12 cellular contexts compared by ENCODE assay signal in the genomic region with DNA sequence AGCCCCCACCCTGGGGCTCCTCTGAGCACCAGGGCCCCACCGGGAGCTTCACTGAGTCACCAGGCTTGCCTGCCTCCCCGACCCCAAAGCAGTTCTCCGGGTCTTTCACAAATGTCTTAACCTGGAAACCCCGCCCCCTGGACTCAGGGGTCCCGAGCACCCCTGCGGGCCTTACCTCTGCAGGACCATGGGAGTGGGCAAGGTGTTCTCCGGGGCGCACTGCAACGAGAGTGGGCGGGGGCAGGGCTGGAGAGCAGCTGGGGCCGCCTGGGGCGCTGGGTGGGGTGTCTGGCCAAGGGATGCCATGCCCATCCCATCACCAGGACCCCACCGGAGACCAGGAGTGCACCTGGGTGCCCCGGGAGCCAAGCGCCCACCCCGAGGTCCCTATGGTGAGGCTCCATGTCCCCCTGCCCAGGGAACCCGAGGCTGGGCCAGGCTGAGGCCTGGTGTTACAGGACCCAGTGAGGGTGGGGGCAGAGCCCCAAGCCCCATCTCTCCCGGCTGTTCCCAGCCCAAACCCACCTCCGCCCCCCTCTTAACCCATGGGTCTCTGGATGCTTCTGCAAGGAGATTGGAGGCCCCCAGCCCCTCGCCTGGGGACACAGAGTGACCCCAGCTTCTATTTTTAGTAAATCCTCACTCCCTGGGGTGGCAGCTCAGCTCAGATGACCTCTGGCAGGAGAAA. TPM values are rescaled to one million over a fixed set of nuclear protein-coding genes. Genes with fewer than 3 reads are reported as not detected.
DNase-seq lines count a peak whose midpoint lies in the region; ATAC-seq, FAIRE-seq and TF ChIP-seq lines count a peak whose summit lies in the region.
"Had no signal": no experiment of that assay in that cellular context is flagged by ENCODE, and none has a peak within 500 bp of the region (broad histone marks: within the 10 kb centered on the region; RNA-seq: fewer than 3 reads in every experiment).

No MANE protein-coding gene starts in this region.

- BruUV-seq in MCF 10A (replicated peaks; lab: Mats Ljungman, UMichigan) = no TSS peak
- no TSS peak for BruUV-seq in mammary epithelial cell (replicated peaks; lab: Mats Ljungman, UMichigan)
- no TSS peak for BruUV-seq in K562 (replicated peaks; lab: Mats Ljungman, UMichigan)

- POLR2A ChIA-PET in MCF 10A (lab: Yijun Ruan, JAX) = interaction anchor here (0.5 to 4.4 kb wide), 4 partner anchors 7 to 73 kb away, joined by 3 to 87 read pairs (median 4); no protein-coding TSS in a partner anchor
- POLR2A ChIA-PET in K562 (lab: Yijun Ruan, JAX) = interaction anchor here (0.6 to 2.7 kb wide), 4 partner anchors 9 to 20 kb away, joined by 3 to 18 read pairs (median 7); no protein-coding TSS in a partner anchor

- no peak for DNase-seq in MCF 10A (ENCODE audit: unreplicated experiment)
- no peak for DNase-seq in mammary epithelial cell
- DNase-seq in K562 (ENCODE audit: extremely low read depth in 1 of 4, low spot score in 3 of 4) = peak in 1 of 4 experiments; percentile 36
- no peak for DNase-seq in mesothelial cell of epicardium (ENCODE audit: low spot score in 2 of 2, unreplicated experiment in 2 of 2)
- DNase-seq in type B pancreatic cell (ENCODE audit: extremely low spot score, unreplicated experiment) = peak; percentile 69
- no peak for DNase-seq in DMS153 (lab: John Stamatoyannopoulos, UW)
- DNase-seq in EL = no peak
- DNase-seq: MV-4-11, NCI-H510A treated with DMSO at 0.1 percent for 48 hours had no signal

- no peak for TF ChIP-seq RAD21 in K562 (CRISPR knock-in tag; conservative IDR thresholded peaks at IDR 0.05 in 1 of 2, IDR thresholded peaks at IDR 0.05 in 1 of 2)

- H3K4me3 Mint-ChIP-seq in MCF 10A (ENCODE audit: unreplicated experiment) = no peak overlapping the region
- no peak overlapping the region for H3K4me3 Mint-ChIP-seq in mesothelial cell of epicardium
- H3K4me3 Mint-ChIP-seq in type B pancreatic cell = no peak overlapping the region

- H3K27ac Mint-ChIP-seq in MCF 10A (ENCODE audit: low read depth, unreplicated experiment) (peak overlapping the region; percentile 29), mesothelial cell of epicardium (peak overlapping the region; percentile 34), type B pancreatic cell (no peak overlapping the region)

- H3K9me3 Mint-ChIP-seq in MCF 10A (ENCODE audit: unreplicated experiment) (no peaks in the 10 kb centered on the region), mesothelial cell of epicardium (no peaks in the 10 kb centered on the region), type B pancreatic cell (no peaks in the 10 kb centered on the region)

- peaks cover 27% of the 10 kb centered on the region for H3K4me1 ChIP-seq in mammary epithelial cell (ENCODE audit: insufficient read depth, low read length)
- peaks cover 21 to 75% of the 10 kb centered on the region in 2 experiments for H3K4me1 ChIP-seq in K562 (replicated peaks in 1 of 2; ENCODE audit: control insufficient read depth in 2 of 2, insufficient read depth in 2 of 2, low read length in 2 of 2)

- H3K4me2 ChIP-seq in mammary epithelial cell (ENCODE audit: insufficient read depth, low read depth, low read length) (no peak overlapping the region), K562 (ENCODE audit: insufficient read depth, low read length) (no peak overlapping the region)

- FAIRE-seq in K562 (lab: Jason Lieb, UNC) = no peak

- in situ Hi-C loops in mammary epithelial cell (cut with MboI; ENCODE audit: low sequenced_read_pairs in 2 of 2) = no loop called here
- in situ Hi-C loops in K562 (cut with MboI) = no loop called here

- no peak overlapping the region for H3K9ac ChIP-seq in mammary epithelial cell (ENCODE audit: insufficient read depth, low read length)
- H3K9ac ChIP-seq in K562 (ENCODE audit: insufficient read depth in 1 of 2, low read depth in 2 of 2, low read length in 2 of 2) = peak overlapping the region in 1 of 2 experiments; percentile 89; a peak in 2 of 4 replicates

- H3K27me3 ChIP-seq in mammary epithelial cell (ENCODE audit: insufficient read depth, low read length) (no peaks in the 10 kb centered on the region), K562 (ENCODE audit: control insufficient read depth in 2 of 2, insufficient read depth in 2 of 2, low read length in 2 of 2) (no peaks in the 10 kb centered on the region)

- WGBS in mammary epithelial cell (ENCODE audit: low coverage, missing lambda C conversion rate) = 100% methylated on average over 2 of the region's 20 CpGs
- WGBS in K562 (ENCODE audit: insufficient coverage, low coverage, missing lambda C conversion rate) = 86% methylated on average over 11 of the region's 20 CpGs

- H3K36me3 ChIP-seq in mammary epithelial cell (ENCODE audit: insufficient read depth, low read length) = peaks cover 17% of the 10 kb centered on the region
- peaks cover 70% of the 10 kb centered on the region; the same call in 2 of the 3 replicates for H3K36me3 ChIP-seq in K562 (ENCODE audit: control insufficient read depth, insufficient read depth, low read length)

- H3K27me3 Mint-ChIP-seq in MCF 10A (ENCODE audit: insufficient read depth, unreplicated experiment) = no peaks in the 10 kb centered on the region
- H3K27me3 Mint-ChIP-seq in mesothelial cell of epicardium (ENCODE audit: low read depth) = no peaks in the 10 kb centered on the region
- no peaks in the 10 kb centered on the region for H3K27me3 Mint-ChIP-seq in type B pancreatic cell
- H3K27me3 Mint-ChIP-seq: activated naive CD8-positive, alpha-beta T cell had no signal

- H3K4me3 ChIP-seq in mammary epithelial cell (replicated peaks in 1 of 3; ENCODE audit: insufficient read depth in 1 of 3, low read depth in 2 of 3, low read length in 3 of 3) (no peak overlapping the region), K562 (no peak overlapping the region)
- H3K4me3 ChIP-seq: SK-N-MC had no signal

- intact Hi-C loops in MCF 10A (cut with micrococcal nuclease) = no loop called here
- intact Hi-C loops in mammary epithelial cell (cut with micrococcal nuclease) = no loop called here
- intact Hi-C loops in K562 (cut with micrococcal nuclease) = no loop called here

- H3K36me3 Mint-ChIP-seq in MCF 10A (ENCODE audit: insufficient read depth, unreplicated experiment) = peaks cover 51% of the 10 kb centered on the region
- peaks cover 4% of the 10 kb centered on the region for H3K36me3 Mint-ChIP-seq in mesothelial cell of epicardium
- H3K36me3 Mint-ChIP-seq in type B pancreatic cell = no peaks in the 10 kb centered on the region
- H3K36me3 Mint-ChIP-seq: activated naive CD8-positive, alpha-beta T cell had no signal

- H3K27ac ChIP-seq in mammary epithelial cell (ENCODE audit: insufficient read depth, low read depth, low read length) (no peak overlapping the region), K562 (ENCODE audit: extremely low read depth, low read depth, low read length) (no peak overlapping the region)

- H3K9me1 ChIP-seq in K562 (ENCODE audit: control insufficient read depth, insufficient read depth, low read length) = no peaks in the 10 kb centered on the region

- H3K9me3 ChIP-seq in mammary epithelial cell (replicated peaks; ENCODE audit: insufficient read depth, low read length) = peaks cover 9% of the 10 kb centered on the region
- H3K9me3 ChIP-seq in K562 (replicated peaks; ENCODE audit: control insufficient read depth, insufficient read depth, low read depth, low read length) = peaks cover 7% of the 10 kb centered on the region

- H3K4me1 Mint-ChIP-seq in MCF 10A (ENCODE audit: insufficient read depth, unreplicated experiment) = peaks cover 10% of the 10 kb centered on the region
- peaks cover 11% of the 10 kb centered on the region for H3K4me1 Mint-ChIP-seq in mesothelial cell of epicardium
- no peaks in the 10 kb centered on the region for H3K4me1 Mint-ChIP-seq in type B pancreatic cell (ENCODE audit: unreplicated experiment)

- peaks cover 2% of the 10 kb centered on the region for H4K20me1 ChIP-seq in mammary epithelial cell (ENCODE audit: insufficient read depth, low read length)
- H4K20me1 ChIP-seq in K562 (replicated peaks; ENCODE audit: control insufficient read depth, insufficient read depth, low read length) = peaks cover 17% of the 10 kb centered on the region; the same call in 1 of the 2 replicates

- ATAC-seq in K562 (no peak), HG03565 (IDR thresholded peaks at IDR 0.05; ENCODE audit: unreplicated experiment) (no peak)

- H3K79me2 ChIP-seq in mammary epithelial cell (ENCODE audit: insufficient read depth, low read length) = peaks cover 20% of the 10 kb centered on the region
- peaks cover 11% of the 10 kb centered on the region for H3K79me2 ChIP-seq in K562 (ENCODE audit: control insufficient read depth, insufficient read depth, low read length)

- H2AFZ ChIP-seq in mammary epithelial cell (ENCODE audit: low read depth, low read length) (no peak overlapping the region), K562 (ENCODE audit: low read depth, low read length) (no peak overlapping the region)

- TF ChIP-seq POLR2A in K562 (conservative IDR thresholded peaks at IDR 0.05) = no peak

- CTCF ChIA-PET in MCF 10A (lab: Yijun Ruan, JAX) (interaction anchor here (0.5 kb wide), 1 partner anchor 112 kb away, joined by 3 read pairs; no protein-coding TSS in a partner anchor), mammary epithelial cell (lab: Charles Lee; ENCODE audit: low non-redundant PET) (no interaction called here), K562 (lab: Yijun Ruan, JAX; ENCODE audit: low intra/inter-chr PET ratio) (no interaction called here)

- no peak for TF ChIP-seq EP300 in K562 (IDR thresholded peaks at IDR 0.05; ENCODE audit: low read length)

- TF ChIP-seq CTCF in MCF 10A (IDR thresholded peaks at IDR 0.05; ENCODE audit: unreplicated experiment) (no peak), mammary epithelial cell (conservative IDR thresholded peaks at IDR 0.05 in 1 of 2, IDR thresholded peaks at IDR 0.05 in 1 of 2; ENCODE audit: extremely low read depth in 1 of 2, insufficient read depth in 1 of 2, low read depth in 1 of 2, low read length in 2 of 2) (no peak), K562 (IDR thresholded peaks at IDR 0.05 in 2 of 3, conservative IDR thresholded peaks at IDR 0.05 in 1 of 3; ENCODE audit: insufficient read depth in 2 of 3, low read depth in 1 of 3, low read length in 3 of 3) (no peak), mesothelial cell of epicardium (IDR thresholded peaks at IDR 0.05; ENCODE audit: unreplicated experiment) (no peak), type B pancreatic cell (conservative IDR thresholded peaks at IDR 0.05) (no peak)

- dilution Hi-C loops in mammary epithelial cell (cut with HindIII; ENCODE audit: low sequenced_read_pairs) = no loop called here

RNA-seq across cellular contexts. Expression of a gene that starts 10.9 kb away (rescaled TPM):
- total RNA-seq in MCF 10A (2022) (146 and 224 TPM in 2 replicates), mammary epithelial cell (100 to 1,000 TPM in 1 of 2 donors, 10 to 100 TPM in 1; 91.7 to 248 TPM), K562 (2014; rRNA removed) (83.9 and 114 TPM in 2 replicates), K562 (2014; rRNA removed; fragmentation: Illumina TruSeq; extraction: Trizol) (19.3 and 22.0 TPM in 2 replicates), K562 (2015; rRNA removed; fragmentation: Illumina TruSeq; extraction: Trizol) (48.6 and 51.9 TPM in 2 replicates), K562 (2021) (179 and 191 TPM in 2 replicates), mesothelial cell of epicardium (92.6 to 97.1 TPM (median 95.9 TPM) in 3 replicates), type B pancreatic cell (ENCODE audit: low replicate concordance) (118 and 120 TPM in 2 replicates)
- polyA plus RNA-seq in mammary epithelial cell (152 TPM), K562 (2011; rRNA removed) (59.3 and 97.4 TPM in 2 replicates), K562 (2014; fragmentation: Illumina TruSeq; extraction: Trizol) (44.6 and 77.5 TPM in 2 replicates), K562 (2014; fragmentation: Nextera tagmentation; extraction: Ambion mirVana) (1 to 10 TPM; 5.1 to 5.5 TPM), K562 (2014; rRNA removed) (87.2 and 91.7 TPM in 2 replicates)
- 244 TPM for polyA minus RNA-seq in mammary epithelial cell
- total RNA-seq in K562 (2011; cell fraction: chromatin; rRNA removed; ENCODE audit: low replicate concordance) = 62.3 and 206 TPM in 2 replicates
- total RNA-seq in K562 (2011; cell fraction: nucleolus; rRNA removed) = 137 and 161 TPM in 2 replicates
- total RNA-seq in K562 (2011; cell fraction: nucleoplasm; rRNA removed) = 83.2 and 85.9 TPM in 2 replicates
- 77.0 and 149 TPM in 2 replicates for polyA plus RNA-seq in K562 (2011; cell fraction: cytosol; rRNA removed)
- polyA plus RNA-seq in K562 (2011; cell fraction: nucleus; rRNA removed) = 131 and 186 TPM in 2 replicates
- 69.2 and 176 TPM in 2 replicates for polyA plus RNA-seq in K562 (2012)
- polyA minus RNA-seq in K562 (2011; rRNA and poly(A)+ RNA removed) = 39.4 and 48.9 TPM in 2 replicates
- polyA minus RNA-seq in K562 (2011; cell fraction: cytosol; rRNA and poly(A)+ RNA removed) = 99.7 and 155 TPM in 2 replicates
- 43.6 and 57.8 TPM in 2 replicates for polyA minus RNA-seq in K562 (2011; cell fraction: nucleus; rRNA and poly(A)+ RNA removed)

RNA-seq across cellular contexts. Expression of a gene that starts 24.6 kb away (rescaled TPM):
- 53.1 and 53.4 TPM in 2 replicates for total RNA-seq in MCF 10A (2022)
- total RNA-seq in mammary epithelial cell = 10 to 100 TPM; 39.5 to 62.8 TPM
- polyA plus RNA-seq in mammary epithelial cell = 25.9 TPM
- 39.2 TPM for polyA minus RNA-seq in mammary epithelial cell
- total RNA-seq in K562 (2011; cell fraction: chromatin; rRNA removed; ENCODE audit: low replicate concordance) = 7.3 and 29.0 TPM in 2 replicates
- total RNA-seq in K562 (2011; cell fraction: nucleolus; rRNA removed) = 16.4 and 17.0 TPM in 2 replicates
- total RNA-seq in K562 (2011; cell fraction: nucleoplasm; rRNA removed) = 14.3 and 16.7 TPM in 2 replicates
- total RNA-seq in K562 (2014; rRNA removed) = 5.6 and 8.1 TPM in 2 replicates
- 1.5 and 2.0 TPM in 2 replicates for total RNA-seq in K562 (2014; rRNA removed; fragmentation: Illumina TruSeq; extraction: Trizol)
- 6.4 and 6.9 TPM in 2 replicates for total RNA-seq in K562 (2015; rRNA removed; fragmentation: Illumina TruSeq; extraction: Trizol)
- total RNA-seq in K562 (2021) = 13.3 and 15.6 TPM in 2 replicates
- 10.2 and 30.9 TPM in 2 replicates for polyA plus RNA-seq in K562 (2011; rRNA removed)
- 21.5 and 25.6 TPM in 2 replicates for polyA plus RNA-seq in K562 (2011; cell fraction: cytosol; rRNA removed)
- 21.2 and 25.9 TPM in 2 replicates for polyA plus RNA-seq in K562 (2011; cell fraction: nucleus; rRNA removed)
- polyA plus RNA-seq in K562 (2012) = 18.5 and 62.5 TPM in 2 replicates
- polyA plus RNA-seq in K562 (2014; fragmentation: Illumina TruSeq; extraction: Trizol) = 7.4 and 11.0 TPM in 2 replicates
- under 1 TPM; 0.10 to 0.28 TPM for polyA plus RNA-seq in K562 (2014; fragmentation: Nextera tagmentation; extraction: Ambion mirVana)
- polyA plus RNA-seq in K562 (2014; rRNA removed) = 9.6 TPM in 2 replicates
- 4.1 and 4.9 TPM in 2 replicates for polyA minus RNA-seq in K562 (2011; rRNA and poly(A)+ RNA removed)
- polyA minus RNA-seq in K562 (2011; cell fraction: cytosol; rRNA and poly(A)+ RNA removed) = 15.5 and 42.0 TPM in 2 replicates
- polyA minus RNA-seq in K562 (2011; cell fraction: nucleus; rRNA and poly(A)+ RNA removed) = 5.9 and 11.9 TPM in 2 replicates
- total RNA-seq in mesothelial cell of epicardium = 112 to 118 TPM (median 114 TPM) in 3 replicates
- total RNA-seq in type B pancreatic cell (ENCODE audit: low replicate concordance) = 72.5 and 118 TPM in 2 replicates

RNA-seq across cellular contexts. Expression of a gene that starts 56.0 kb away (rescaled TPM):
- total RNA-seq in MCF 10A (2022) = 40.9 and 47.2 TPM in 2 replicates
- 10 to 100 TPM; 22.0 to 91.4 TPM for total RNA-seq in mammary epithelial cell
- polyA plus RNA-seq in mammary epithelial cell = 84.2 TPM
- polyA minus RNA-seq in mammary epithelial cell = 147 TPM
- 14.5 and 31.8 TPM in 2 replicates for total RNA-seq in K562 (2011; cell fraction: chromatin; rRNA removed; ENCODE audit: low replicate concordance)
- 13.9 and 14.7 TPM in 2 replicates for total RNA-seq in K562 (2011; cell fraction: nucleolus; rRNA removed)
- total RNA-seq in K562 (2011; cell fraction: nucleoplasm; rRNA removed) = 13.0 and 13.8 TPM in 2 replicates
- 6.0 TPM in 2 replicates for total RNA-seq in K562 (2014; rRNA removed)
- total RNA-seq in K562 (2014; rRNA removed; fragmentation: Illumina TruSeq; extraction: Trizol) = 2.6 and 2.7 TPM in 2 replicates
- total RNA-seq in K562 (2015; rRNA removed; fragmentation: Illumina TruSeq; extraction: Trizol) = 5.4 and 5.8 TPM in 2 replicates
- total RNA-seq in K562 (2021) = 20.5 and 24.1 TPM in 2 replicates
- polyA plus RNA-seq in K562 (2011; rRNA removed) = 10.9 and 24.8 TPM in 2 replicates
- polyA plus RNA-seq in K562 (2011; cell fraction: cytosol; rRNA removed) = 30.7 and 31.8 TPM in 2 replicates
- 10.5 and 12.5 TPM in 2 replicates for polyA plus RNA-seq in K562 (2011; cell fraction: nucleus; rRNA removed)
- polyA plus RNA-seq in K562 (2012) = 10.9 and 12.9 TPM in 2 replicates
- 11.9 and 12.0 TPM in 2 replicates for polyA plus RNA-seq in K562 (2014; fragmentation: Illumina TruSeq; extraction: Trizol)
- polyA plus RNA-seq in K562 (2014; fragmentation: Nextera tagmentation; extraction: Ambion mirVana) = 1 to 10 TPM; 1.1 to 2.2 TPM
- 8.2 and 10.3 TPM in 2 replicates for polyA plus RNA-seq in K562 (2014; rRNA removed)
- polyA minus RNA-seq in K562 (2011; rRNA and poly(A)+ RNA removed) = 10.3 and 10.6 TPM in 2 replicates
- polyA minus RNA-seq in K562 (2011; cell fraction: cytosol; rRNA and poly(A)+ RNA removed) = 26.8 and 37.9 TPM in 2 replicates
- polyA minus RNA-seq in K562 (2011; cell fraction: nucleus; rRNA and poly(A)+ RNA removed) = 3.9 and 8.2 TPM in 2 replicates
- total RNA-seq in mesothelial cell of epicardium = 33.0 to 34.7 TPM (median 34.1 TPM) in 3 replicates
- 34.6 and 37.8 TPM in 2 replicates for total RNA-seq in type B pancreatic cell (ENCODE audit: low replicate concordance)

RNA-seq across cellular contexts. Expression of a gene that starts 56.6 kb away (rescaled TPM):
- total RNA-seq in MCF 10A (2022) (3.1 and 5.3 TPM in 2 replicates), mammary epithelial cell (10 to 100 TPM in 1 of 2 donors, 1 to 10 TPM in 1; 1.2 to 11.2 TPM), K562 (2014; rRNA removed) (0.94 and 1.2 TPM in 2 replicates), K562 (2014; rRNA removed; fragmentation: Illumina TruSeq; extraction: Trizol) (0.25 and 0.48 TPM in 2 replicates), K562 (2015; rRNA removed; fragmentation: Illumina TruSeq; extraction: Trizol) (0.53 and 0.72 TPM in 2 replicates), K562 (2021) (1.6 TPM in 2 replicates), mesothelial cell of epicardium (11.0 to 14.4 TPM (median 13.8 TPM) in 3 replicates), type B pancreatic cell (ENCODE audit: low replicate concordance) (4.9 and 7.4 TPM in 2 replicates)
- polyA plus RNA-seq in mammary epithelial cell (12.6 TPM), K562 (2011; rRNA removed) (2.6 and 9.3 TPM in 2 replicates), K562 (2014; fragmentation: Illumina TruSeq; extraction: Trizol) (0.78 and 1.4 TPM in 2 replicates), K562 (2014; fragmentation: Nextera tagmentation; extraction: Ambion mirVana) (under 1 TPM; 0.07 to 0.13 TPM), K562 (2014; rRNA removed) (1.6 and 3.9 TPM in 2 replicates)
- polyA minus RNA-seq in mammary epithelial cell = 8.8 TPM
- total RNA-seq in K562 (2011; cell fraction: chromatin; rRNA removed; ENCODE audit: low replicate concordance) = 6.2 and 19.6 TPM in 2 replicates
- 14.0 and 17.2 TPM in 2 replicates for total RNA-seq in K562 (2011; cell fraction: nucleolus; rRNA removed)
- total RNA-seq in K562 (2011; cell fraction: nucleoplasm; rRNA removed) = 8.0 and 12.0 TPM in 2 replicates
- 3.7 and 5.5 TPM in 2 replicates for polyA plus RNA-seq in K562 (2011; cell fraction: cytosol; rRNA removed)
- 59.2 and 77.4 TPM in 2 replicates for polyA plus RNA-seq in K562 (2011; cell fraction: nucleus; rRNA removed)
- polyA plus RNA-seq in K562 (2012) = 2.1 and 5.9 TPM in 2 replicates
- polyA minus RNA-seq in K562 (2011; rRNA and poly(A)+ RNA removed) = 0.60 and 0.74 TPM in 2 replicates
- not detected in 2 replicates for polyA minus RNA-seq in K562 (2011; cell fraction: cytosol; rRNA and poly(A)+ RNA removed)
- 5.4 and 8.3 TPM in 2 replicates for polyA minus RNA-seq in K562 (2011; cell fraction: nucleus; rRNA and poly(A)+ RNA removed)
